Comparison of ENCODE assay signal across 12 cellular contexts in the genomic region with DNA sequence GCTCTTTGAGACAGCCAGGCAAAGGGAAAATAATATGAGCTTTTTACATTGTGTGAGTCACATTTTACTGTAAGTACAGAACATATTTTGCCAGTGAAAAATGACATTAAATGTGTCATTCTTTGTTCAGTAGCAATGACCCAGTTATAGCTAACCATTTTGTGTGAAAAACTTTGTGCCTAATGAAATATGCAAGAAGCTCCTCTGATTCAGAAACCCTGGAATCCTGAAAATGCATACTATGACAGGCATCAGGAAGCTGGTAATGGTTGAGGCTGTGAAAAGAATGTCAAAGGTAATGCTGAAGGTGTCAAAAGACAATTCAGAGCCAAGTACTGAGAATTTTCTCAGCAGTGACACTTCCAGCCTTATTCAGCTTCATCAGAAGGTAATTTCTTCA.
DNase-seq lines count a peak whose midpoint lies in the region; ATAC-seq and TF ChIP-seq lines count a peak whose summit lies in the region.
"Had no signal": no experiment of that assay in that cellular context is flagged by ENCODE, and none has a peak within 500 bp of the region (broad histone marks: within the 10 kb centered on the region; RNA-seq: fewer than 3 reads in every experiment).

No MANE protein-coding gene starts in this region.

- BruUV-seq in HCT116 (replicated peaks; lab: Mats Ljungman, UMichigan): no TSS peak

- H2AK5ac ChIP-seq in trophoblast cell (ENCODE audit: low read length): no peak overlapping the region

- no peak overlapping the region for H3K18ac ChIP-seq in trophoblast cell (ENCODE audit: low read length)

- no peak overlapping the region for H3K9ac ChIP-seq in HCT116 (ENCODE audit: low read length)
- H3K9ac ChIP-seq in trophoblast cell (ENCODE audit: low read length): no peak overlapping the region

- H4K8ac ChIP-seq in trophoblast cell (ENCODE audit: low read depth, low read length): no peak overlapping the region

- H3K79me2 ChIP-seq in HCT116 (ENCODE audit: insufficient read depth, low read length) (no peaks in the 10 kb centered on the region), trophoblast cell (ENCODE audit: control insufficient read depth, insufficient read depth, low read length, poor library complexity) (no peaks in the 10 kb centered on the region)

- H3K79me1 ChIP-seq in trophoblast cell (ENCODE audit: low read length): no peaks in the 10 kb centered on the region

- H3K27ac ChIP-seq in HCT116 (ENCODE audit: low read depth, low read length) (no peak overlapping the region), RWPE2 (ENCODE audit: poor library complexity, severe bottlenecking) (peak overlapping the region; percentile 83), foreskin keratinocyte (peak overlapping the region; percentile 24), trophoblast cell (ENCODE audit: low read depth, low read length) (no peak overlapping the region), gastroesophageal sphincter (no peak overlapping the region)

- peak; percentile 16 for DNase-seq in HCT116 (ENCODE audit: low read depth, low spot score)
- no peak for DNase-seq in RWPE2 (ENCODE audit: low spot score)
- DNase-seq in foreskin keratinocyte: peak; percentile 90 to 95
- peak; percentile 61 to 95 for DNase-seq in trophoblast cell
- no peak for DNase-seq in activated CD8-positive, alpha-beta memory T cell treated with anti-CD3 and anti-CD28 coated beads, Interleukin-2, amount 50 U/mL, for 48 hours
- DNase-seq in hippocampal formation (lab: John Stamatoyannopoulos, UW): no peak
- DNase-seq in Right ventricle myocardium superior: no peak
- DNase-seq: activated CD4-positive, alpha-beta T cell treated with anti-CD3 and anti-CD28 coated beads, Interleukin-2, amount 10 ng/mL, durations not matched to agents 24 days and 14 days; activated naive CD4-positive, alpha-beta T cell treated with anti-CD3 and anti-CD28 coated beads, Interleukin-2, amount 50 U/mL, for 16 hours; MV-4-11; NCI-H69 had no signal

- CTCF ChIA-PET in HCT116 (lab: Charles Lee): no interaction called here

- H2BK5ac ChIP-seq in trophoblast cell (ENCODE audit: low read depth, low read length, poor library complexity): no peak overlapping the region

- TF ChIP-seq EP300 in gastroesophageal sphincter (IDR thresholded peaks at IDR 0.05): no peak

- no peak for TF ChIP-seq POLR2A in HCT116 (IDR thresholded peaks at IDR 0.05; ENCODE audit: borderline replicate concordance, extremely low read depth, insufficient read depth, insufficient read length)
- TF ChIP-seq POLR2A in gastroesophageal sphincter (IDR thresholded peaks at IDR 0.05): no peak

- H3K4me1 ChIP-seq in HCT116 (ENCODE audit: control insufficient read depth in 1 of 2, insufficient read depth in 2 of 2, low read length in 2 of 2) (peaks cover 3 to 15% of the 10 kb centered on the region in 2 experiments; a peak in 3 of 4 replicates), RWPE2 (ENCODE audit: insufficient read depth, poor library complexity, severe bottlenecking) (peaks cover 15% of the 10 kb centered on the region), foreskin keratinocyte (peaks cover 15% of the 10 kb centered on the region), trophoblast cell (ENCODE audit: control insufficient read depth in 1 of 2, insufficient read depth in 2 of 2, low read length in 2 of 2) (no peaks in the 10 kb centered on the region), gastroesophageal sphincter (no peaks in the 10 kb centered on the region)

- no peaks in the 10 kb centered on the region for H4K20me1 ChIP-seq in HCT116 (ENCODE audit: insufficient read depth)

- POLR2A ChIA-PET in HCT116 (lab: Charles Lee): no interaction called here

- no peaks in the 10 kb centered on the region for H3K27me3 ChIP-seq in HCT116 (ENCODE audit: insufficient read depth, low read length)
- no peaks in the 10 kb centered on the region for H3K27me3 ChIP-seq in RWPE2 (ENCODE audit: insufficient read depth, poor library complexity, severe bottlenecking)
- no peaks in the 10 kb centered on the region for H3K27me3 ChIP-seq in foreskin keratinocyte
- H3K27me3 ChIP-seq in trophoblast cell (ENCODE audit: insufficient read depth, low read length): no peaks in the 10 kb centered on the region
- no peaks in the 10 kb centered on the region for H3K27me3 ChIP-seq in gastroesophageal sphincter

- no peak overlapping the region for H2BK12ac ChIP-seq in trophoblast cell (ENCODE audit: low read length)

- no peak overlapping the region for H4K91ac ChIP-seq in trophoblast cell (ENCODE audit: low read depth, low read length)

- H3K4me3 ChIP-seq in HCT116 (replicated peaks in 1 of 2; ENCODE audit: low read depth in 1 of 2, low read length in 2 of 2): no peak overlapping the region
- no peak overlapping the region for H3K4me3 ChIP-seq in RWPE2 (ENCODE audit: severe bottlenecking)
- no peak overlapping the region for H3K4me3 ChIP-seq in trophoblast cell (ENCODE audit: low read depth, low read length)
- no peak overlapping the region for H3K4me3 ChIP-seq in gastroesophageal sphincter

- no peak overlapping the region for H2BK120ac ChIP-seq in trophoblast cell (ENCODE audit: insufficient read depth, low read length, poor library complexity)

- H3K9me3 ChIP-seq in HCT116 (ENCODE audit: control insufficient read depth in 1 of 2, insufficient read depth in 1 of 2, low read depth in 1 of 2, low read length in 2 of 2) (no peaks in the 10 kb centered on the region), RWPE2 (ENCODE audit: severe bottlenecking) (no peaks in the 10 kb centered on the region), trophoblast cell (ENCODE audit: insufficient read depth, low read depth, low read length) (no peaks in the 10 kb centered on the region), gastroesophageal sphincter (no peaks in the 10 kb centered on the region)

- no peak overlapping the region for H3K14ac ChIP-seq in trophoblast cell (ENCODE audit: low read length)

- H3K4me2 ChIP-seq in HCT116 (ENCODE audit: low read length) (peak overlapping the region; percentile 37), trophoblast cell (ENCODE audit: low read length) (no peak overlapping the region)

- no peak overlapping the region for H3K23ac ChIP-seq in trophoblast cell (ENCODE audit: low read length)

- RAD21 ChIA-PET in HCT116 (lab: Charles Lee; ENCODE audit: low non-redundant PET in 1 of 2, low total read pairs in 2 of 2, uncharacterized antibody in 2 of 2, unreplicated experiment in 2 of 2): no interaction called here

- TF ChIP-seq RAD21 in HCT116 (IDR thresholded peaks at IDR 0.05; ENCODE audit: low read depth): no peak

- TF ChIP-seq CTCF in HCT116 (IDR thresholded peaks at IDR 0.05 in 2 of 3, conservative IDR thresholded peaks at IDR 0.05 in 1 of 3; ENCODE audit: borderline replicate concordance in 1 of 3, insufficient read depth in 1 of 3, low read depth in 2 of 3, low read length in 2 of 3): no peak
- no peak for TF ChIP-seq CTCF in RWPE2 (IDR thresholded peaks at IDR 0.05; ENCODE audit: poor library complexity, severe bottlenecking)
- no peak for TF ChIP-seq CTCF in foreskin keratinocyte (conservative IDR thresholded peaks at IDR 0.05)
- no peak for TF ChIP-seq CTCF in gastroesophageal sphincter (IDR thresholded peaks at IDR 0.05)

- H4K12ac ChIP-seq in trophoblast cell (ENCODE audit: low read depth, low read length): no peak overlapping the region

- no peak overlapping the region for H3K4ac ChIP-seq in trophoblast cell (ENCODE audit: low read depth, low read length)

- H2AFZ ChIP-seq in HCT116 (ENCODE audit: low read depth, low read length, poor library complexity, severe bottlenecking) (peak overlapping the region; percentile 28), trophoblast cell (ENCODE audit: insufficient read depth, low read length, poor library complexity) (no peak overlapping the region)

- intact Hi-C loops in HCT116 (cut with micrococcal nuclease): no loop called here
- intact Hi-C loops in Right ventricle myocardium superior (cut with DNase I): no loop called here

- H3K9me2 ChIP-seq in HCT116 (ENCODE audit: insufficient read depth): no peaks in the 10 kb centered on the region

- H3K36me3 ChIP-seq in HCT116 (ENCODE audit: control insufficient read depth in 1 of 2, insufficient read depth in 2 of 2, low read length in 2 of 2): no peaks in the 10 kb centered on the region; a peak in 1 of 4 replicates
- no peaks in the 10 kb centered on the region for H3K36me3 ChIP-seq in RWPE2 (ENCODE audit: low read depth)
- no peaks in the 10 kb centered on the region for H3K36me3 ChIP-seq in trophoblast cell (ENCODE audit: control insufficient read depth in 1 of 2, insufficient read depth in 2 of 2, low read length in 2 of 2)
- H3K36me3 ChIP-seq in gastroesophageal sphincter: no peaks in the 10 kb centered on the region

- peak; percentile 55; the same call in 1 of the 2 replicates for ATAC-seq in HCT116
- ATAC-seq in RWPE2 (ENCODE audit: low read depth): peak; percentile 95
- peak; percentile 90 for ATAC-seq in foreskin keratinocyte
- ATAC-seq in gastroesophageal sphincter: no peak
- ATAC-seq in Right ventricle myocardium superior (ENCODE audit: poor library complexity): no peak

TF ChIP-seq in HCT116, 20 proteins besides CTCF, POLR2A, EP300 and RAD21 (continues in another document):
- TF ChIP-seq ZFX (IDR thresholded peaks at IDR 0.05): no peak
- TF ChIP-seq FOSL1 (IDR thresholded peaks at IDR 0.05; ENCODE audit: low read depth): 0 out of 2 replicates have a peak, but pooled peaks have one; percentile 6
- TF ChIP-seq TCF7L2 (IDR thresholded peaks at IDR 0.05; ENCODE audit: borderline replicate concordance, extremely low read depth, insufficient read depth, insufficient read length): no peak
- TF ChIP-seq SP1 (IDR thresholded peaks at IDR 0.05; ENCODE audit: low read depth): 0 out of 2 replicates have a peak, but pooled peaks have one; percentile 33
- peak; percentile 46; the same call in 1 of the 2 replicates for TF ChIP-seq SIN3A (IDR thresholded peaks at IDR 0.05; ENCODE audit: low read depth)
- no peak for TF ChIP-seq ZNF274 (IDR thresholded peaks at IDR 0.05; ENCODE audit: low read depth, low read length)
- TF ChIP-seq ELF1 (IDR thresholded peaks at IDR 0.05; ENCODE audit: borderline replicate concordance, low read depth): peak; percentile 25; the same call in 1 of the 2 replicates
- no peak for TF ChIP-seq POLR2AphosphoS5 (IDR thresholded peaks at IDR 0.05; ENCODE audit: low read depth, low read length)
- peak; percentile 35; the same call in 1 of the 2 replicates for TF ChIP-seq CEBPB (IDR thresholded peaks at IDR 0.05; ENCODE audit: low read depth)
- 0 out of 2 replicates have a peak, but pooled peaks have one; percentile 11 for TF ChIP-seq JUND (IDR thresholded peaks at IDR 0.05)
- TF ChIP-seq, protein P1, sequence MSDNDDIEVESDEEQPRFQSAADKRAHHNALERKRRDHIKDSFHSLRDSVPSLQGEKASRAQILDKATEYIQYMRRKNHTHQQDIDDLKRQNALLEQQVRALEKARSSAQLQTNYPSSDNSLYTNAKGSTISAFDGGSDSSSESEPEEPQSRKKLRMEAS (IDR thresholded peaks at IDR 0.05): no peak

Comparison
In these comparisons a context has a peak if more than half of its experiments do, and no peak if none do; other contexts are left out.
1. ATAC-seq: peak in HCT116 (single experiment), RWPE2 (single experiment) and foreskin keratinocyte (single experiment); none in gastroesophageal sphincter (single experiment) and Right ventricle myocardium superior (single experiment).
2. DNase-seq: peak in HCT116 (single experiment), foreskin keratinocyte (2 of 2) and trophoblast cell (2 of 2); none in RWPE2 (single experiment), activated CD8-positive, alpha-beta memory T cell treated with anti-CD3 and anti-CD28 coated beads, Interleukin-2, amount 50 U/mL, for 48 hours (single experiment), hippocampal formation (0 of 2) and Right ventricle myocardium superior (single experiment).
3. H3K27ac ChIP-seq: peak in RWPE2 (single experiment) and foreskin keratinocyte (single experiment); none in HCT116 (single experiment), trophoblast cell (single experiment) and gastroesophageal sphincter (0 of 4).